In the genomic region with DNA sequence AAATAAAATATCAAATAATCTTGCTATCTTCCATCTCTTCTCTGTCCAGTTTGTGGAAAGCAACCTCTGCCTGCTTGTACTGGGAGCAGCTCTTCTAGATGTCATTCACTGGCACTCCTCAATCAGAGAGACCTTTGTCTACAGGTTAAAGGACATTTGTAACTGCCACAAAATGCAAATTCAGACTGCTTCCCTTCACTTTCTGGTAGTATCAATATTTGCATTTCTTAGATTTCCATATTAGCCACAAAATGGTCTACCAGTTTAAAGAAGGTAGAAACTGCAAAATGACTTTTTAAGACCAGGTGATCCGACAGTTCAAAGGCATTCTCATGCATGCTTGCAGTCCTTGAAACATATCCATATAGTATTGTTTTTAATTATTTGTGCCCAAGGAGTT, we compare ENCODE assay signal across 22 cellular contexts. TPM values are rescaled to one million over a fixed set of nuclear protein-coding genes. Genes with fewer than 3 reads are reported as not detected.
A peak's percentile ranks its signal among the peaks of the same experiment; 100 is the strongest.
DNase-seq lines count a peak whose midpoint lies in the region; ATAC-seq and TF ChIP-seq lines count a peak whose summit lies in the region.
"Had no signal": no experiment of that assay in that cellular context is flagged by ENCODE, and none has a peak within 500 bp of the region (broad histone marks: within the 10 kb centered on the region; RNA-seq: fewer than 3 reads in every experiment).

No MANE protein-coding gene starts in this region.

- ATAC-seq in GM18861 (IDR thresholded peaks at IDR 0.05; ENCODE audit: unreplicated experiment), result peak; percentile 62
- peak; percentile 66 for ATAC-seq in GM21529 (IDR thresholded peaks at IDR 0.05; ENCODE audit: unreplicated experiment)
- peak; percentile 62 for ATAC-seq in HG03159 (IDR thresholded peaks at IDR 0.05; ENCODE audit: unreplicated experiment)
- no peak for ATAC-seq in left ventricle myocardium superior
- ATAC-seq: HepG2, SK-N-SH treated with all-trans-retinoic acid at 6 μM for 48 hours, T-helper 17 cell had no signal

- H3K36me3 Mint-ChIP-seq in endothelial cell (ENCODE audit: low read depth, unreplicated experiment), result no peaks in the 10 kb centered on the region

- no peak for TF ChIP-seq POLR2A in spleen (IDR thresholded peaks at IDR 0.05)

- H3K9me3 Mint-ChIP-seq in endothelial cell (ENCODE audit: unreplicated experiment), result no peaks in the 10 kb centered on the region
- H3K9me3 Mint-ChIP-seq: CD4-positive, alpha-beta T cell had no signal

- no peaks in the 10 kb centered on the region for H3K4me1 Mint-ChIP-seq in endothelial cell (ENCODE audit: unreplicated experiment)
- H3K4me1 Mint-ChIP-seq: B cell, T-helper 17 cell had no signal

- TF ChIP-seq CTCF in spleen (IDR thresholded peaks at IDR 0.05 in 8 of 11, conservative IDR thresholded peaks at IDR 0.05 in 3 of 11), result no peak
- TF ChIP-seq CTCF in dorsolateral prefrontal cortex (IDR thresholded peaks at IDR 0.05 in 54 of 56, conservative IDR thresholded peaks at IDR 0.05 in 2 of 56; ENCODE audit: low read depth in 1 of 56, partially characterized antibody in 56 of 56), result no peak
- no peak for TF ChIP-seq CTCF in endothelial cell (IDR thresholded peaks at IDR 0.05; ENCODE audit: unreplicated experiment)

- H3K27me3 Mint-ChIP-seq in endothelial cell (ENCODE audit: unreplicated experiment), result no peaks in the 10 kb centered on the region

- no peak for DNase-seq in left ventricle myocardium superior
- no peak for DNase-seq in spleen
- no peak for DNase-seq in dorsolateral prefrontal cortex
- DNase-seq in endothelial cell (ENCODE audit: low spot score), result no peak
- DNase-seq: ACHN; Calu3; CD4-positive, alpha-beta T cell; HFFc6; MM.1S; NCI-H1930; NCI-H2171; NCI-H446 treated with DMSO at 0.1 percent for 48 hours; NCI-H82; Peyer's patch; Right ventricle myocardium superior; T-helper 17 cell had no signal

- peaks cover 0 to 4% (median 0%) of the 10 kb centered on the region in 8 donors for H3K9me3 ChIP-seq in spleen
- H3K9me3 ChIP-seq: Peyer's patch had no signal

- no peaks in the 10 kb centered on the region for H3K36me3 ChIP-seq in spleen
- H3K36me3 ChIP-seq: Peyer's patch had no signal

- no peak overlapping the region for H3K27ac Mint-ChIP-seq in endothelial cell (ENCODE audit: unreplicated experiment)
- H3K27ac Mint-ChIP-seq: B cell; CD4-positive, alpha-beta T cell; HFFc6; T-helper 17 cell had no signal

- H3K4me3 ChIP-seq in spleen (no peak overlapping the region), dorsolateral prefrontal cortex (no peak overlapping the region)
- H3K4me3 ChIP-seq: Peyer's patch had no signal

- WGBS in spleen, 5 donors, result 73 to 94% (median 84%) methylated on average over 1 of the region's 1 CpG

- H3K27ac ChIP-seq in spleen, result no peak overlapping the region
- no peak overlapping the region for H3K27ac ChIP-seq in dorsolateral prefrontal cortex
- H3K27ac ChIP-seq: Peyer's patch had no signal

- intact Hi-C loops in left ventricle myocardium superior (cut with micrococcal nuclease), result no loop called here
- intact Hi-C loops in spleen (cut with DNase I; ENCODE audit: low total_unique reads), result no loop called here
- intact Hi-C loops in dorsolateral prefrontal cortex (cut with DNase I), result no loop called here

- no peaks in the 10 kb centered on the region for H3K4me1 ChIP-seq in spleen
- H3K4me1 ChIP-seq: Peyer's patch had no signal

- no peak overlapping the region for H3K4me3 Mint-ChIP-seq in endothelial cell (ENCODE audit: unreplicated experiment)
- H3K4me3 Mint-ChIP-seq: B cell; CD4-positive, alpha-beta T cell; HFFc6; T-helper 17 cell had no signal

- peaks cover 0 to 32% (median 0%) of the 10 kb centered on the region in 7 donors for H3K27me3 ChIP-seq in spleen (replicated peaks in 1 of 7)
- H3K27me3 ChIP-seq in dorsolateral prefrontal cortex, result peaks cover 0 to 31% (median 0%) of the 10 kb centered on the region in 45 donors
- H3K27me3 ChIP-seq: Peyer's patch had no signal

RNA-seq across cellular contexts. Expression of a gene that starts 51.7 kb away (rescaled TPM):
- total RNA-seq in left ventricle myocardium superior (27.6 TPM), spleen (10 to 100 TPM; 34.5 to 53.8 (median 41.4) TPM), dorsolateral prefrontal cortex (10 to 100 TPM; 10.1 to 64.8 (median 24.4) TPM), endothelial cell (ENCODE audit: unreplicated experiment) (227 TPM)
- polyA plus RNA-seq in spleen, result 10 to 100 TPM; 23.3 to 29.9 (median 27.2) TPM
